11 cellular contexts compared by ENCODE assay signal in genomic region chr4:25884040-25884788, GRCh38. TPM values are rescaled to one million over a fixed set of nuclear protein-coding genes. Genes with fewer than 3 reads are reported as not detected.
A peak's percentile ranks its signal among the peaks of the same experiment; 100 is the strongest.
DNase-seq lines count a peak whose midpoint lies in the region; ATAC-seq and TF ChIP-seq lines count a peak whose summit lies in the region.
"Had no signal": no experiment of that assay in that cellular context is flagged by ENCODE, and none has a peak within 500 bp of the region (broad histone marks: within the 10 kb centered on the region; RNA-seq: fewer than 3 reads in every experiment).

No MANE protein-coding gene starts in this region.

- H3K4me1 ChIP-seq in prostate gland (replicated peaks) (no peaks in the 10 kb centered on the region), testis (no peaks in the 10 kb centered on the region)

- H3K27ac ChIP-seq in AG04450 (ENCODE audit: low read depth, low read length) (peak overlapping the region; percentile 11), prostate gland (no peak overlapping the region), testis (no peak overlapping the region)
- H3K27ac ChIP-seq: C4-2B had no signal

- no peaks in the 10 kb centered on the region for H3K36me3 ChIP-seq in prostate gland
- no peaks in the 10 kb centered on the region for H3K36me3 ChIP-seq in testis (ENCODE audit: low read depth, missing control alignments)
- H3K36me3 ChIP-seq: spleen had no signal

- DNase-seq in AG04450 (ENCODE audit: low read depth, low spot score) (peak; percentile 33), NB4 (ENCODE audit: low read depth) (peak; percentile 73), fibroblast of the aortic adventitia (ENCODE audit: low read depth) (peak; percentile 81), NCI-H748 treated with DMSO at 0.1 percent for 48 hours (lab: John Stamatoyannopoulos, UW) (no peak), prostate gland (ENCODE audit: low spot score) (no peak), testis (no peak)
- DNase-seq: NCI-H510A treated with DMSO at 0.1 percent for 48 hours, spleen had no signal

- TF ChIP-seq POLR2A in NB4 (IDR thresholded peaks at IDR 0.05; ENCODE audit: extremely low read depth, insufficient read length) (no peak), prostate gland (IDR thresholded peaks at IDR 0.05) (no peak), testis (IDR thresholded peaks at IDR 0.05) (no peak)

- TF ChIP-seq CTCF in AG04450 (IDR thresholded peaks at IDR 0.05; ENCODE audit: low read depth, low read length) (no peak), NB4 (IDR thresholded peaks at IDR 0.05; ENCODE audit: low read depth, low read length) (no peak), fibroblast of the aortic adventitia (IDR thresholded peaks at IDR 0.05; ENCODE audit: insufficient read depth, low read length) (no peak), prostate gland (IDR thresholded peaks at IDR 0.05) (no peak), testis (IDR thresholded peaks at IDR 0.05) (no peak)

- peak; percentile 63 for ATAC-seq in GM21390 (IDR thresholded peaks at IDR 0.05; ENCODE audit: unreplicated experiment)
- no peak for ATAC-seq in HG02798 (IDR thresholded peaks at IDR 0.05; ENCODE audit: poor library complexity, unreplicated experiment)

- H3K9me3 ChIP-seq in AG04450 (ENCODE audit: control insufficient read depth, insufficient read depth, low read length) (no peaks in the 10 kb centered on the region), prostate gland (no peaks in the 10 kb centered on the region), testis (no peaks in the 10 kb centered on the region)
- H3K9me3 ChIP-seq: spleen had no signal

- no peaks in the 10 kb centered on the region for H3K27me3 ChIP-seq in AG04450 (ENCODE audit: control insufficient read depth, insufficient read depth, low read length)
- H3K27me3 ChIP-seq in prostate gland (replicated peaks; ENCODE audit: insufficient read depth): no peaks in the 10 kb centered on the region
- no peaks in the 10 kb centered on the region for H3K27me3 ChIP-seq in testis
- H3K27me3 ChIP-seq: spleen had no signal

- H3K4me3 ChIP-seq in AG04450 (ENCODE audit: low read depth, low read length) (no peak overlapping the region), NB4 (ENCODE audit: low read depth, low read length) (no peak overlapping the region), fibroblast of the aortic adventitia (ENCODE audit: low read depth, low read length) (no peak overlapping the region), prostate gland (no peak overlapping the region), testis (no peak overlapping the region)
- H3K4me3 ChIP-seq: spleen had no signal

- WGBS in prostate gland: 48% methylated on average over 6 of the region's 6 CpGs
- 63 to 65% methylated on average over 6 of the region's 6 CpGs for WGBS in testis, 2 donors

- intact Hi-C loops in prostate gland (cut with DNase I): no loop called here
- intact Hi-C loops in testis (cut with DNase I; ENCODE audit: low total_unique reads): no loop called here

- POLR2A ChIA-PET in AG04450 (lab: Yijun Ruan, JAX): no interaction called here

- CTCF ChIA-PET in AG04450 (lab: Charles Lee): interaction anchor here (0.7 to 1.3 kb wide), 2 partner anchors 104 to 1638 kb away, joined by 3 to 4 read pairs; no protein-coding TSS in a partner anchor

RNA-seq across cellular contexts. Expression of gene SEL1L3, which starts 21.4 kb away (rescaled TPM):
- 38.7 and 44.2 TPM in 2 replicates for polyA plus RNA-seq in AG04450 (2011; rRNA removed)
- polyA minus RNA-seq in AG04450 (2011; rRNA and poly(A)+ RNA removed): 34.0 and 49.8 TPM in 2 replicates
- 13.7 and 83.5 TPM in 2 replicates for total RNA-seq in fibroblast of the aortic adventitia (ENCODE audit: low replicate concordance)
- total RNA-seq in prostate gland: 10 to 100 TPM; 22.2 to 26.1 TPM
- 1 to 10 TPM; 5.0 to 6.9 TPM for total RNA-seq in testis
- 15.6 TPM for polyA plus RNA-seq in testis (ENCODE audit: insufficient read depth, low read depth, low replicate concordance)

RNA-seq across cellular contexts. Expression of gene SMIM20, which starts 29.8 kb away (rescaled TPM):
- 38.6 and 55.5 TPM in 2 replicates for polyA plus RNA-seq in AG04450 (2011; rRNA removed)
- polyA minus RNA-seq in AG04450 (2011; rRNA and poly(A)+ RNA removed): 3.6 and 8.5 TPM in 2 replicates
- 40.3 and 46.0 TPM in 2 replicates for total RNA-seq in fibroblast of the aortic adventitia (ENCODE audit: low replicate concordance)
- total RNA-seq in prostate gland: 10 to 100 TPM; 34.7 to 35.7 TPM
- 10 to 100 TPM; 31.3 to 38.3 TPM for total RNA-seq in testis
- 46.1 TPM for polyA plus RNA-seq in testis (ENCODE audit: insufficient read depth, low read depth, low replicate concordance)

Comparison
In these comparisons a context has a peak if more than half of its experiments do, and no peak if none do; other contexts are left out.
1. DNase-seq: peak in AG04450 (single experiment), NB4 (single experiment) and fibroblast of the aortic adventitia (single experiment); none in NCI-H748 treated with DMSO at 0.1 percent for 48 hours (single experiment), prostate gland (single experiment) and testis (single experiment).